In the genomic region with DNA sequence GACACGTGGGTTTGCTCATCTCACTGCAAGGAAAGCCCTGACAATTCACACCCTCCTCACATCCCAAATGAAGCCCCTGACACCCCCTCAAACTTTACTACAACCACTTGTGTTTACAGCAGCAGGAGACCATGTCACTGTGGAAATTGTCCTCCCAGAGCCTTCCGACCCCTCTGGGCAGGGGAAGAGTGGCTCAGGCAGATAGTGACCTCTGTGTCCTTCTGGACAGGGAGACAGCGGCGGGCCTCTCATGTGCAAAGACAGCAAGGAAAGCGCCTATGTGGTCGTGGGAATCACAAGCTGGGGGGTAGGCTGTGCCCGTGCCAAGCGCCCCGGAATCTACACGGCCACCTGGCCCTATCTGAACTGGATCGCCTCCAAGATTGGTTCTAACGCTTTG, we compare ENCODE assay signal across 8 cellular contexts. TPM values are rescaled to one million over a fixed set of nuclear protein-coding genes. Genes with fewer than 3 reads are reported as not detected.
"Had no signal": no experiment of that assay in that cellular context is flagged by ENCODE, and none has a peak within 500 bp of the region (broad histone marks: within the 10 kb centered on the region; RNA-seq: fewer than 3 reads in every experiment).

No MANE protein-coding gene starts in this region.

RNA-seq across cellular contexts. Expression of a gene that starts 6.4 kb away (rescaled TPM):
- total RNA-seq: hepatocyte, kidney epithelial cell, left ventricle myocardium superior, mammary epithelial cell, mononuclear cell, myocyte had no signal
- polyA plus RNA-seq: hepatocyte, immature natural killer cell, keratinocyte, mammary epithelial cell had no signal
